ENCODE assay signal across 2 cellular contexts in the genomic region with DNA sequence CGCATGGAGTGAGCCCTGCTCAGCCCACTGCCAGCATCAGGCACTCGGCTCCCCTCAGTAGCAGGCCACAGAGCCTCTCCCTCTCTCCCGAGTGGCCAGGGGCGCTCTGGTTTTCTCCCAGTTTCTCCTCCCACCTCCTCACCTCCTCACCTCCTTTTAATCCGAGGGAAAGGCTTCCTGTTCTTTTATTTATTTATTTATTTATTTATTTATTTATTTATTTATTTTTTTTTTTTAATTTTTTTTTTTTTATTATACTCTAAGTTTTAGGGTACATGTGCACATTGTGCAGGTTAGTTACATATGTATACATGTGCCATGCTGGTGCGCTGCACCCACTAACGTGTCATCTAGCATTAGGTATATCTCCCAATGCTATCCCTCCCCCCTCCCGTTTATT. TPM values are rescaled to one million over a fixed set of nuclear protein-coding genes. Genes with fewer than 3 reads are reported as not detected.
"Had no signal": no experiment of that assay in that cellular context is flagged by ENCODE, and none has a peak within 500 bp of the region (broad histone marks: within the 10 kb centered on the region; RNA-seq: fewer than 3 reads in every experiment).

No MANE protein-coding gene starts in this region.

RNA-seq across cellular contexts. Expression of gene RFX8, which starts 29.8 kb away (rescaled TPM):
- total RNA-seq: G401, GM12878 had no signal
